ENCODE assay signal across 8 cellular contexts in genomic region chr10:105952153-105952552, GRCh38.
DNase-seq lines count a peak whose midpoint lies in the region; ATAC-seq and TF ChIP-seq lines count a peak whose summit lies in the region.

No MANE protein-coding gene starts in this region.

- H3K9me2 ChIP-seq in Karpas-422 (replicated peaks; ENCODE audit: insufficient read depth, low read length) = no peaks in the 10 kb centered on the region

- H3K27me3 Mint-ChIP-seq in progenitor cell of endocrine pancreas = no peaks in the 10 kb centered on the region
- no peaks in the 10 kb centered on the region for H3K27me3 Mint-ChIP-seq in glutamatergic neuron (ENCODE audit: unreplicated experiment)

- H3K27ac Mint-ChIP-seq in progenitor cell of endocrine pancreas (peak overlapping the region; percentile 89), glutamatergic neuron (ENCODE audit: unreplicated experiment) (no peak overlapping the region)

- H3K9me3 ChIP-seq in Karpas-422 (ENCODE audit: low read length) (no peaks in the 10 kb centered on the region), esophagus muscularis mucosa (no peaks in the 10 kb centered on the region)

- ATAC-seq in GM21717 (IDR thresholded peaks at IDR 0.05; ENCODE audit: unreplicated experiment) = peak; percentile 94

- no peak for TF ChIP-seq EP300 in esophagus muscularis mucosa (IDR thresholded peaks at IDR 0.05)

- peak overlapping the region; percentile 36 for H3K4me2 ChIP-seq in Karpas-422 (ENCODE audit: low read depth, low read length, poor library complexity, severe bottlenecking)

- TF ChIP-seq POLR2A in esophagus muscularis mucosa (IDR thresholded peaks at IDR 0.05; ENCODE audit: low read depth) = no peak

- H3K4me3 Mint-ChIP-seq in progenitor cell of endocrine pancreas (ENCODE audit: low read depth) (no peak overlapping the region), glutamatergic neuron (ENCODE audit: unreplicated experiment) (no peak overlapping the region)

- H3K36me3 Mint-ChIP-seq in progenitor cell of endocrine pancreas (ENCODE audit: insufficient read depth) (no peaks in the 10 kb centered on the region), glutamatergic neuron (ENCODE audit: unreplicated experiment) (no peaks in the 10 kb centered on the region)

- H3K4me3 ChIP-seq in Karpas-422 (ENCODE audit: low read length) (peak overlapping the region; percentile 41; the same call in 1 of the 2 replicates), esophagus muscularis mucosa (peak overlapping the region in 3 of 4 donors; percentile 3 to 29 (median 19))

- intact Hi-C loops in esophagus muscularis mucosa (cut with DNase I) = no loop called here

- no peaks in the 10 kb centered on the region for H3K79me2 ChIP-seq in Karpas-422 (ENCODE audit: low read length)

- no peaks in the 10 kb centered on the region for H3K36me3 ChIP-seq in Karpas-422 (ENCODE audit: insufficient read depth, low read length)
- H3K36me3 ChIP-seq in esophagus muscularis mucosa = no peaks in the 10 kb centered on the region

- 8% methylated on average over 3 of the region's 3 CpGs for WGBS in esophagus muscularis mucosa

- DNase-seq in GM04503 (ENCODE audit: low read depth) = peak; percentile 3
- DNase-seq in Karpas-422 = peak; percentile 74
- no peak for DNase-seq in esophagus muscularis mucosa (ENCODE audit: extremely low spot score)
- DNase-seq in progenitor cell of endocrine pancreas (ENCODE audit: low spot score, unreplicated experiment) = peak; percentile 9
- no peak for DNase-seq in occipital lobe (lab: John Stamatoyannopoulos, UW)
- DNase-seq in DMS79 treated with DMSO at 0.1 percent for 48 hours (lab: John Stamatoyannopoulos, UW) = no peak
- no peak for DNase-seq in glutamatergic neuron

- H3K4me1 Mint-ChIP-seq in progenitor cell of endocrine pancreas (ENCODE audit: low read depth) (peaks cover 22% of the 10 kb centered on the region), glutamatergic neuron (ENCODE audit: low read depth, unreplicated experiment) (peaks cover 14% of the 10 kb centered on the region)

- H3K9me3 Mint-ChIP-seq in progenitor cell of endocrine pancreas (ENCODE audit: low read depth) = no peaks in the 10 kb centered on the region
- no peaks in the 10 kb centered on the region for H3K9me3 Mint-ChIP-seq in glutamatergic neuron (ENCODE audit: unreplicated experiment)

- H4K20me1 ChIP-seq in Karpas-422 (ENCODE audit: insufficient read depth, low read depth, low read length) = no peaks in the 10 kb centered on the region

- H2AFZ ChIP-seq in Karpas-422 (ENCODE audit: low read length) = peak overlapping the region; percentile 65; the same call in 1 of the 2 replicates

- TF ChIP-seq CTCF in esophagus muscularis mucosa (IDR thresholded peaks at IDR 0.05) = no peak
- no peak for TF ChIP-seq CTCF in progenitor cell of endocrine pancreas (IDR thresholded peaks at IDR 0.05; ENCODE audit: unreplicated experiment)
- no peak for TF ChIP-seq CTCF in glutamatergic neuron (IDR thresholded peaks at IDR 0.05; ENCODE audit: partially characterized antibody, unreplicated experiment)

- H3K9ac ChIP-seq in Karpas-422 (ENCODE audit: low read length) = peak overlapping the region; percentile 28

- H3K4me1 ChIP-seq in Karpas-422 (ENCODE audit: low read length) = peaks cover 14% of the 10 kb centered on the region
- peaks cover 3 to 57% (median 27%) of the 10 kb centered on the region in 4 donors for H3K4me1 ChIP-seq in esophagus muscularis mucosa

- H3K27me3 ChIP-seq in Karpas-422 (ENCODE audit: low read length) (no peaks in the 10 kb centered on the region), esophagus muscularis mucosa (no peaks in the 10 kb centered on the region)

- H3K27ac ChIP-seq in Karpas-422 (ENCODE audit: low read length) (peak overlapping the region; percentile 66), esophagus muscularis mucosa (replicated peaks in 1 of 4) (peak overlapping the region; percentile 80 to 87 (median 82))

Comparison
In these comparisons a context has a peak if more than half of its experiments do, and no peak if none do; other contexts are left out.
1. DNase-seq: peak in GM04503 (single experiment), Karpas-422 (single experiment) and progenitor cell of endocrine pancreas (single experiment); none in esophagus muscularis mucosa (single experiment), occipital lobe (single experiment), DMS79 treated with DMSO at 0.1 percent for 48 hours (single experiment) and glutamatergic neuron (single experiment).